Comparison of ENCODE assay signal across 10 cellular contexts in the genomic region with DNA sequence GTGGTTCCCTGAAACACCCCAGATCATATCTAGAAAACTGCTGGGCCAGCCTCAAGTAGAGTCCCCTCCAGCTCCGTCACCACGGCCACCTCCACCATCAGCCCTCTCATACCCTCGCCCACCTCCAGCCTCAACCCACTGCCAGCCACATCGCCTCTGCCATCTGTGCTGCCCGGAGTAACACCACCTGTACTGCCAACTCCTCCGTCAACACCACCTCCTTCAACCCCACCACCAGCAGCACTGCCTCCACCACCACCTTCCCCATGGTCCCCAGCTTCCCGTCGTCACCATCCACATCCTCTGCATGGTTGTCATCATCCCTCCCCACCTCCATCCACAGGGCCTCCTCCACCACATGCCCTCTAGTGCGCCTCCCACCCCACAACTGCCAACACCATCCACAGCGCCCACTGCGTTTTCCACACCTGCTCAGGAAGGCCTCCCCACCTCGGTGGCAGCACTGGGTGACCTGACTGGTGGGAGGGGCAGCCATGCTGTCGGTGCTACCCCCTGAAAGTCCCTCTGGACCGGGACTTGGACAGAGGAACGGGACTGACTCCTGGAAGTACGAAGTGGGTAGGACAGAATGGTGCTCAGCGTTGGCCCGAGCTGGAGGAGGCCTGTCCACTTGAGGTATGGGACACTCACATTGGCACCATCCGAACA. TPM values are rescaled to one million over a fixed set of nuclear protein-coding genes. Genes with fewer than 3 reads are reported as not detected.
DNase-seq lines count a peak whose midpoint lies in the region; ATAC-seq and TF ChIP-seq lines count a peak whose summit lies in the region.
"Had no signal": no experiment of that assay in that cellular context is flagged by ENCODE, and none has a peak within 500 bp of the region (broad histone marks: within the 10 kb centered on the region; RNA-seq: fewer than 3 reads in every experiment).

No MANE protein-coding gene starts in this region.

- H3K36me3 ChIP-seq in prostate gland, result no peaks in the 10 kb centered on the region

- peak overlapping the region in 1 of 2 donors; percentile 91 for H3K27ac ChIP-seq in prostate gland

- peaks cover 9% of the 10 kb centered on the region for H3K4me1 Mint-ChIP-seq in CD14-positive monocyte
- H3K4me1 Mint-ChIP-seq in activated CD8-positive, alpha-beta memory T cell treated with anti-CD3 and anti-CD28 coated beads, Interleukin-2, amount 10 ng/mL, durations not matched to agents 7 days and 5 days, result peaks cover 2% of the 10 kb centered on the region
- H3K4me1 Mint-ChIP-seq in glutamatergic neuron (ENCODE audit: low read depth, unreplicated experiment), result peaks cover 2% of the 10 kb centered on the region

- H3K4me1 ChIP-seq in prostate gland (replicated peaks), result peaks cover 18% of the 10 kb centered on the region

- TF ChIP-seq CTCF in CD14-positive monocyte (IDR thresholded peaks at IDR 0.05) (no peak), glutamatergic neuron (IDR thresholded peaks at IDR 0.05; ENCODE audit: partially characterized antibody, unreplicated experiment) (no peak), prostate gland (IDR thresholded peaks at IDR 0.05) (no peak)

- peak overlapping the region; percentile 74 to 90 for H3K4me3 ChIP-seq in prostate gland

- CTCF ChIA-PET in activated CD8-positive, alpha-beta memory T cell treated with anti-CD3 and anti-CD28 coated beads, Interleukin-2, amount 10 ng/mL, durations not matched to agents 7 days and 5 days (lab: Charles Lee), result no interaction called here

- peak overlapping the region in 1 of 7 donors; percentile 66 for H3K27ac Mint-ChIP-seq in CD14-positive monocyte
- no peak overlapping the region for H3K27ac Mint-ChIP-seq in activated CD8-positive, alpha-beta memory T cell treated with anti-CD3 and anti-CD28 coated beads, Interleukin-2, amount 10 ng/mL, durations not matched to agents 7 days and 5 days
- H3K27ac Mint-ChIP-seq in glutamatergic neuron (ENCODE audit: unreplicated experiment), result no peak overlapping the region

- WGBS in prostate gland, result 89% methylated on average over 19 of the region's 19 CpGs

- ATAC-seq in activated CD8-positive, alpha-beta memory T cell treated with anti-CD3 and anti-CD28 coated beads, Interleukin-2, amount 10 ng/mL, durations not matched to agents 7 days and 5 days, result no peak
- ATAC-seq in GM21737 (IDR thresholded peaks at IDR 0.05; ENCODE audit: unreplicated experiment) (no peak), GM18867 (IDR thresholded peaks at IDR 0.05; ENCODE audit: unreplicated experiment) (no peak)

- peaks cover 44 to 67% (median 45%) of the 10 kb centered on the region in 3 donors for H3K27me3 Mint-ChIP-seq in CD14-positive monocyte (ENCODE audit: low read depth in 3 of 3)
- H3K27me3 Mint-ChIP-seq in activated CD8-positive, alpha-beta memory T cell treated with anti-CD3 and anti-CD28 coated beads, Interleukin-2, amount 10 ng/mL, durations not matched to agents 7 days and 5 days, result peaks cover 20% of the 10 kb centered on the region
- peaks cover 11% of the 10 kb centered on the region for H3K27me3 Mint-ChIP-seq in glutamatergic neuron (ENCODE audit: unreplicated experiment)

- DNase-seq in CD14-positive monocyte (ENCODE audit: low spot score) (no peak), glutamatergic neuron (no peak), prostate gland (ENCODE audit: low spot score) (peak; percentile 4), HCEC 1CT (no peak), kidney tubule cell (ENCODE audit: low spot score) (no peak)
- DNase-seq in activated CD8-positive, alpha-beta memory T cell treated with anti-CD3 and anti-CD28 coated beads, Interleukin-2, amount 10 ng/mL, durations not matched to agents 7 days and 5 days, result peak; percentile 35
- DNase-seq: central memory CD4-positive, alpha-beta T cell; nucleus accumbens had no signal

- H3K4me3 Mint-ChIP-seq in CD14-positive monocyte (peak overlapping the region; percentile 66 to 91), glutamatergic neuron (ENCODE audit: unreplicated experiment) (peak overlapping the region; percentile 47)
- no peak overlapping the region for H3K4me3 Mint-ChIP-seq in activated CD8-positive, alpha-beta memory T cell treated with anti-CD3 and anti-CD28 coated beads, Interleukin-2, amount 10 ng/mL, durations not matched to agents 7 days and 5 days

- H3K9me3 Mint-ChIP-seq in CD14-positive monocyte (peaks cover 12 to 33% (median 26%) of the 10 kb centered on the region in 7 donors), glutamatergic neuron (ENCODE audit: unreplicated experiment) (peaks cover 3% of the 10 kb centered on the region)
- H3K9me3 Mint-ChIP-seq in activated CD8-positive, alpha-beta memory T cell treated with anti-CD3 and anti-CD28 coated beads, Interleukin-2, amount 10 ng/mL, durations not matched to agents 7 days and 5 days (ENCODE audit: low read depth), result peaks cover 4% of the 10 kb centered on the region

- H3K27me3 ChIP-seq in prostate gland (replicated peaks; ENCODE audit: insufficient read depth), result no peaks in the 10 kb centered on the region

- TF ChIP-seq POLR2A in prostate gland (IDR thresholded peaks at IDR 0.05), result no peak

- no peaks in the 10 kb centered on the region for H3K9me3 ChIP-seq in prostate gland

- intact Hi-C loops in CD14-positive monocyte (cut with micrococcal nuclease), result loop anchor here in 1 of 2 donors (10.0 kb wide), 2 partner anchors 155 to 735 kb away; a partner anchor contains a TSS
- intact Hi-C loops in prostate gland (cut with DNase I), result no loop called here

- H3K36me3 Mint-ChIP-seq in CD14-positive monocyte, result peaks cover 9% of the 10 kb centered on the region in 2 donors
- no peaks in the 10 kb centered on the region for H3K36me3 Mint-ChIP-seq in activated CD8-positive, alpha-beta memory T cell treated with anti-CD3 and anti-CD28 coated beads, Interleukin-2, amount 10 ng/mL, durations not matched to agents 7 days and 5 days
- H3K36me3 Mint-ChIP-seq in glutamatergic neuron (ENCODE audit: unreplicated experiment), result peaks cover 4% of the 10 kb centered on the region

RNA-seq across cellular contexts. Expression of a gene that starts 1.6 kb away (rescaled TPM):
- under 1 TPM; 0.02 to 0.12 TPM for polyA plus RNA-seq in CD14-positive monocyte
- total RNA-seq in activated CD8-positive, alpha-beta memory T cell treated with anti-CD3 and anti-CD28 coated beads, Interleukin-2, amount 10 ng/mL, durations not matched to agents 7 days and 5 days, result 1 to 10 TPM; 3.6 to 4.6 TPM
- 2.8 TPM for total RNA-seq in glutamatergic neuron (ENCODE audit: unreplicated experiment)
- total RNA-seq in prostate gland, result 100 to 1,000 TPM in 1 of 2 donors, 10 to 100 TPM in 1; 32.0 to 115 TPM

Comparison
In these comparisons a context has a peak if more than half of its experiments do, and no peak if none do; other contexts are left out.
1. DNase-seq: peak in activated CD8-positive, alpha-beta memory T cell treated with anti-CD3 and anti-CD28 coated beads, Interleukin-2, amount 10 ng/mL, durations not matched to agents 7 days and 5 days (single experiment) and prostate gland (single experiment); none in CD14-positive monocyte (single experiment), glutamatergic neuron (single experiment), HCEC 1CT (single experiment) and kidney tubule cell (single experiment).